28 cellular contexts compared by ENCODE assay signal in the genomic region with DNA sequence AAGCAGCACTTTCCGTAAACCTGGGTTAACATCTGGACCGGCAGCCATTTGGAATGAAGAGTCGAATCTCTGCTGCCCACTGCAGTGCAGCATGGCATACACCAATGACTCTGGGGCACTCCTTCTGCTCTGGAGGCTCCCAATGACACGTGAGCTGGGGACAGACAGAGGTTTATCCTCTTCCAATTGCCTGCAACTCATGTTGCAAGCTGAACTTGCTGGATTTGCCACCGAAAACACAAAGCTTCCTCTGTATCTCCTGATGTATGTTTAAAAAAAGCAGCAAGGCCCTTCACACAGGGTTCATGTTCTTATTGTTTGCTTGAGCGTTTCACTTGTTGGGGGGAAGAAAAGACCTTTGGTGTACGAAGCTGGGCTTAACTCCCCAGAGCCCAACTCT. TPM values are rescaled to one million over a fixed set of nuclear protein-coding genes. Genes with fewer than 3 reads are reported as not detected.
"Had no signal": no experiment of that assay in that cellular context is flagged by ENCODE, and none has a peak within 500 bp of the region (broad histone marks: within the 10 kb centered on the region; RNA-seq: fewer than 3 reads in every experiment).

No MANE protein-coding gene starts in this region.

- DNase-seq: activated CD4-positive, alpha-beta T cell treated with anti-CD3 and anti-CD28 coated beads for 4 hours; activated CD4-positive, alpha-beta T cell treated with anti-CD3 and anti-CD28 coated beads, Interleukin-2, amount 50 U/mL, for 48 hours; activated CD4-positive, CD25-positive, alpha-beta regulatory T cell; activated effector memory CD4-positive, alpha-beta T cell treated with Interleukin-2 at 50 U/mL for 16 hours; activated naive CD4-positive, alpha-beta T cell treated with anti-CD3 and anti-CD28 coated beads for 36 hours; activated naive CD8-positive, alpha-beta T cell treated with anti-CD3 and anti-CD28 coated beads, Interleukin-2, amount 10 ng/mL, durations not matched to agents 7 days and 5 days; activated T-cell treated with anti-CD3 and anti-CD28 coated beads, Interleukin-2, amount 50 U/mL, for 48 hours; amniotic stem cell; cerebellar nuclear complex; erythroblast; foreskin keratinocyte; left ventricle myocardium superior; mammary epithelial cell; midbrain; natural killer cell; ovary; psoas muscle; stimulated activated CD4-positive, alpha-beta T cell treated with anti-CD3 and anti-CD28 coated beads, Interleukin-12 subunit alpha, Interleukin-12 subunit beta, amount 100 ng/mL, for 4 hours; stimulated activated CD4-positive, alpha-beta T cell treated with anti-CD3 and anti-CD28 coated beads, Interleukin-1b, Interleukin-23, amount 100 ng/mL, for 48 hours; stimulated activated naive CD8-positive, alpha-beta T cell treated with anti-CD3 and anti-CD28 coated beads, Interleukin-15, amount 100 ng/mL, for 72 hours; T-helper 17 cell; transverse colon had no signal

- H3K4me3 ChIP-seq: coronary artery, ovary, psoas muscle, right atrium auricular region, suprapubic skin, transverse colon had no signal

- H3K27ac Mint-ChIP-seq: activated naive CD4-positive, alpha-beta T cell treated with anti-CD3 and anti-CD28 coated beads for 36 hours; activated naive CD8-positive, alpha-beta T cell treated with anti-CD3 and anti-CD28 coated beads, Interleukin-2, amount 10 ng/mL, durations not matched to agents 7 days and 5 days; natural killer cell; stimulated activated naive CD8-positive, alpha-beta T cell treated with anti-CD3 and anti-CD28 coated beads, Interleukin-15, amount 100 ng/mL, for 72 hours; T-helper 17 cell had no signal

- H3K27ac ChIP-seq: coronary artery, foreskin keratinocyte, neutrophil, ovary, psoas muscle, right atrium auricular region, suprapubic skin, transverse colon had no signal

- ATAC-seq: foreskin keratinocyte; left ventricle myocardium superior; natural killer cell; psoas muscle; stimulated activated naive CD8-positive, alpha-beta T cell treated with anti-CD3 and anti-CD28 coated beads, Interleukin-15, amount 100 ng/mL, for 72 hours; T-helper 17 cell had no signal

- H3K27me3 Mint-ChIP-seq: activated naive CD8-positive, alpha-beta T cell treated with anti-CD3 and anti-CD28 coated beads, Interleukin-2, amount 10 ng/mL, durations not matched to agents 7 days and 5 days; stimulated activated naive CD8-positive, alpha-beta T cell treated with anti-CD3 and anti-CD28 coated beads, Interleukin-15, amount 100 ng/mL, for 72 hours; T-helper 17 cell had no signal

- H3K4me1 ChIP-seq: foreskin keratinocyte had no signal

- H3K4me3 Mint-ChIP-seq: activated naive CD4-positive, alpha-beta T cell treated with anti-CD3 and anti-CD28 coated beads for 36 hours; activated naive CD8-positive, alpha-beta T cell treated with anti-CD3 and anti-CD28 coated beads, Interleukin-2, amount 10 ng/mL, durations not matched to agents 7 days and 5 days; natural killer cell; stimulated activated naive CD8-positive, alpha-beta T cell treated with anti-CD3 and anti-CD28 coated beads, Interleukin-15, amount 100 ng/mL, for 72 hours; T-helper 17 cell had no signal

- H3K9me3 Mint-ChIP-seq: activated naive CD4-positive, alpha-beta T cell treated with anti-CD3 and anti-CD28 coated beads for 36 hours; activated naive CD8-positive, alpha-beta T cell treated with anti-CD3 and anti-CD28 coated beads, Interleukin-2, amount 10 ng/mL, durations not matched to agents 7 days and 5 days; natural killer cell; stimulated activated naive CD8-positive, alpha-beta T cell treated with anti-CD3 and anti-CD28 coated beads, Interleukin-15, amount 100 ng/mL, for 72 hours had no signal

- H3K27me3 ChIP-seq: foreskin keratinocyte, neutrophil, ovary, right atrium auricular region, suprapubic skin, transverse colon had no signal

- H3K36me3 Mint-ChIP-seq: natural killer cell had no signal

- H3K36me3 ChIP-seq: ovary had no signal

- H3K9me3 ChIP-seq: neutrophil, ovary, psoas muscle, right atrium auricular region, suprapubic skin, transverse colon had no signal

RNA-seq across cellular contexts. Expression of a gene that starts 49.9 kb away (rescaled TPM):
- total RNA-seq: activated naive CD4-positive, alpha-beta T cell treated with anti-CD3 and anti-CD28 coated beads for 36 hours; bronchial epithelial cell; psoas muscle; right atrium auricular region; skeletal muscle tissue; T-helper 17 cell; transverse colon had no signal
